In the genomic region with DNA sequence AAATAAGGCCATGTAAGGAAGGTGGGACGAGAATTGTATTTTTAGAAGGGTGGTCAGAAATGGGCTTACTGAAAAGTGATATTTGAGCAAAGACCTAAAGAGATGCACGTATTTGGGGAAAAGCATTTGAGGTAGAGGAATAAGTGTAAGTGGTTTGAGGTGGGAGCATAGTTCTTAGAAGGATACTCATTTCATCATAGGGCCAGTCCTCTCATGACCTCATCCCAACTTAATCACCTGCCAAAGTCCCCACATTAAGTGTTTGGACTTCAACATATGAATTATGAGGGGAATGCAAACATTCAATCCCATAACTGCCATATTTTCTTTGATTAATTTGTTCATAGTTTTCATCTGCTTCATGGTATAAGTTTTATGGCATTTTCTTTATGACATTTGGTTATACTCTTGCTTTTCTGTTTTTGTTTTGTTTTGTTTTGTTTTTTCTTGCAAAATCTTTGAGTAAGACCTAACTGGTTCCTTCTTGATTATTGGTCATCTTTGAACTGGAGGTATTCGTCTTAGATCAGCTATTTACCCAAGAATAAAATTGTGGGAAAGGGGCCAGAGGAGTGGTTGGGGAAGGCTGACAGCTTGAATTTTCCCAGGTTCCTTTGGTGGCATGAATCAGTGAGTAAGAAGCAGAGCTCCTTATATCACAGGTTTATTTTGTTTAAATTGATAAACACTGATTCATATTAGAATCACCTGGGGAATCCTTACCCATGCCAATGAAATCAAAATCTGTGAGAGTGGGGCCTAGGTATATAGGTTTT, we compare ENCODE assay signal across 1 cellular context.
TF ChIP-seq lines count a peak whose summit lies in the region.

No MANE protein-coding gene starts in this region.

TF ChIP-seq in GM23338, 12 proteins besides CTCF, POLR2A, EP300 and RAD21:
- no peak for TF ChIP-seq STAT1 (IDR thresholded peaks at IDR 0.05; ENCODE audit: unreplicated experiment)
- no peak for TF ChIP-seq EZH2 (IDR thresholded peaks at IDR 0.05; ENCODE audit: low read depth, unreplicated experiment)
